ENCODE assay signal across 1 cellular context in the genomic region with DNA sequence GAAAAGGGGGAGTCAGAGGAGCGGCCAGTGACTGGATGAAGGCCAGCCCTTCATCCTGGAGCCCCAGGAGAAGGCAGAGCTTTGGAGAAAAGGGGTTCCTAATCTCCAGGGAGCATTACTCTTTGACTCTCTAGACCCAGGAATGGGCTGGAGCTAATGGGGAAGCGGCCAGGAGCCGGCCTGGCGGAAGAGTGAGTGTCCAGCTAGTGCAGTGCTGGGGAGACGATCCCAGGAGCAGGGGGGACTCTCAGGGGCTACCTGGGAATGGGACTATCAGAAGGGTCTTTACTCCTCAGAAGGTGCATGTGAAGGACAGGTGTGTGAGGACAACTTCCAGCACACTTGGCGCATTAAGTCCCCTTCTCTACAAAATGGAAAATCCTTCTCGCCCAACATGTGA.
TF ChIP-seq lines count a peak whose summit lies in the region.

No MANE protein-coding gene starts in this region.

TF ChIP-seq in H1, 55 proteins besides CTCF, POLR2A, EP300 and RAD21:
- TF ChIP-seq EZH2 (IDR thresholded peaks at IDR 0.05; ENCODE audit: low read depth, low read length, severe bottlenecking) (no peak), CBX8 (IDR thresholded peaks at IDR 0.05; ENCODE audit: borderline replicate concordance, low read depth, low read length) (0 out of 2 replicates have a peak, but pooled peaks have one; percentile 25), RNF2 (IDR thresholded peaks at IDR 0.05; ENCODE audit: borderline replicate concordance, low read depth, low read length, missing control alignments, poor library complexity, severe bottlenecking) (peak; percentile 56)
